In the genomic region with DNA sequence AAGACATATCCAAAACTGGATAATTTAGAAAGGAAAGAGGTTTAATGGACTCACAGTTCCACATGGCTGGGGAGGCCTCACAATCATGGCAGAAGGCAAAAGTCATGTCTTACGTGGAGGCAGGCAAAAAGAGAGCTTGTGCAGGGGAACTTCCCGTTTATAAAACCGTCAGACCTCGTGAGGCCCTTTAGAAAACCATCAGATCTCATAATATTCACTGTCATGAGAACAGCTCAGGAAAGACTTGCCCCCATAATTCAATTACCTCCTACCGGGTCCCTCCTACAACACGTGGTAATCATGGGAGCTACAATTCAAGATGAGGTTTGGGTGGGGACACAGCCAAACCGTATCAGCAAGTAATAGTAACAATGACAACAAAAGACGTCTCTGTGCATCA, we compare ENCODE assay signal across 27 cellular contexts.
"Had no signal": no experiment of that assay in that cellular context is flagged by ENCODE, and none has a peak within 500 bp of the region (broad histone marks: within the 10 kb centered on the region; RNA-seq: fewer than 3 reads in every experiment).

No MANE protein-coding gene starts in this region.

- H3K4me3 ChIP-seq: body of pancreas, colonic mucosa, left ventricle myocardium inferior, lung, pancreas, psoas muscle, right atrium auricular region, stomach, suprapubic skin, tibial artery had no signal

- H3K27me3 ChIP-seq: body of pancreas, colonic mucosa, pancreas, right atrium auricular region, stomach, suprapubic skin, tibial artery had no signal

- H3K4me1 ChIP-seq: colonic mucosa had no signal

- DNase-seq: activated CD4-positive, alpha-beta T cell treated with anti-CD3 and anti-CD28 coated beads for 36 hours; activated CD4-positive, CD25-positive, alpha-beta regulatory T cell; activated CD8-positive, alpha-beta memory T cell treated with anti-CD3 and anti-CD28 coated beads, Interleukin-2, amount 10 ng/mL, durations not matched to agents 7 days and 5 days; activated CD8-positive, alpha-beta T cell treated with anti-CD3 and anti-CD28 coated beads, Interleukin-2, amount 10 ng/mL, durations not matched to agents 7 days and 5 days; activated naive CD4-positive, alpha-beta T cell; activated T-cell treated with anti-CD3 and anti-CD28 coated beads for 4 hours; activated T-cell treated with anti-CD3 and anti-CD28 coated beads, Interleukin-2, amount 50 U/mL, for 72 hours; anterior cingulate cortex; body of pancreas; cerebellar nuclear complex; colonic mucosa; effector CD8-positive, alpha-beta T cell; islet precursor cell; left ventricle myocardium inferior; naive B cell; pancreas; psoas muscle; stimulated activated CD4-positive, alpha-beta T cell treated with anti-CD3 and anti-CD28 coated beads, Interleukin-15, amount 100 ng/mL, for 24 hours; stimulated activated CD4-positive, alpha-beta T cell treated with anti-CD3 and anti-CD28 coated beads, Interleukin-2, amount 100 ng/mL, for 24 hours; stimulated activated naive B cell treated with anti-CD40 and anti-IgM and Interleukin-4, amounts not matched to agents 10 μg/mL and 1 μg/mL and 100 μg/mL, for 72 hours; stomach; tibial artery had no signal

- H3K27ac Mint-ChIP-seq: activated CD4-positive, alpha-beta T cell treated with anti-CD3 and anti-CD28 coated beads for 36 hours; activated CD8-positive, alpha-beta memory T cell treated with anti-CD3 and anti-CD28 coated beads, Interleukin-2, amount 10 ng/mL, durations not matched to agents 7 days and 5 days; activated CD8-positive, alpha-beta T cell treated with anti-CD3 and anti-CD28 coated beads, Interleukin-2, amount 10 ng/mL, durations not matched to agents 7 days and 5 days; activated naive CD4-positive, alpha-beta T cell treated with anti-CD3 and anti-CD28 coated beads, Interleukin-2, amount 50 U/mL, for 72 hours; activated T-cell treated with anti-CD3 and anti-CD28 coated beads, Interleukin-2, amount 50 U/mL, for 72 hours; stimulated activated naive B cell treated with anti-CD40 and anti-IgM and Interleukin-4, amounts not matched to agents 10 μg/mL and 1 μg/mL and 100 μg/mL, for 72 hours had no signal

- H3K4me3 Mint-ChIP-seq: activated CD4-positive, alpha-beta T cell treated with anti-CD3 and anti-CD28 coated beads for 36 hours; activated CD8-positive, alpha-beta memory T cell treated with anti-CD3 and anti-CD28 coated beads, Interleukin-2, amount 10 ng/mL, durations not matched to agents 7 days and 5 days; activated CD8-positive, alpha-beta T cell treated with anti-CD3 and anti-CD28 coated beads, Interleukin-2, amount 10 ng/mL, durations not matched to agents 7 days and 5 days; activated T-cell treated with anti-CD3 and anti-CD28 coated beads, Interleukin-2, amount 50 U/mL, for 72 hours; naive B cell; stimulated activated naive B cell treated with anti-CD40 and anti-IgM and Interleukin-4, amounts not matched to agents 10 μg/mL and 1 μg/mL and 100 μg/mL, for 72 hours had no signal

- H3K9me3 Mint-ChIP-seq: activated naive CD4-positive, alpha-beta T cell treated with anti-CD3 and anti-CD28 coated beads, Interleukin-2, amount 50 U/mL, for 72 hours; activated T-cell treated with anti-CD3 and anti-CD28 coated beads, Interleukin-2, amount 50 U/mL, for 72 hours; naive B cell; stimulated activated naive B cell treated with anti-CD40 and anti-IgM and Interleukin-4, amounts not matched to agents 10 μg/mL and 1 μg/mL and 100 μg/mL, for 72 hours had no signal

- H3K4me1 Mint-ChIP-seq: activated CD4-positive, alpha-beta T cell treated with anti-CD3 and anti-CD28 coated beads for 36 hours; activated CD8-positive, alpha-beta memory T cell treated with anti-CD3 and anti-CD28 coated beads, Interleukin-2, amount 10 ng/mL, durations not matched to agents 7 days and 5 days had no signal

- H3K36me3 Mint-ChIP-seq: activated CD8-positive, alpha-beta memory T cell treated with anti-CD3 and anti-CD28 coated beads, Interleukin-2, amount 10 ng/mL, durations not matched to agents 7 days and 5 days; activated naive CD4-positive, alpha-beta T cell treated with anti-CD3 and anti-CD28 coated beads, Interleukin-2, amount 50 U/mL, for 72 hours; naive B cell; stimulated activated naive B cell treated with anti-CD40 and anti-IgM and Interleukin-4, amounts not matched to agents 10 μg/mL and 1 μg/mL and 100 μg/mL, for 72 hours had no signal

- H3K9me3 ChIP-seq: body of pancreas, colonic mucosa, left ventricle myocardium inferior, pancreas, psoas muscle, right atrium auricular region, stomach, suprapubic skin, tibial artery had no signal

- H3K27ac ChIP-seq: colonic mucosa, epithelial cell of prostate, left ventricle myocardium inferior, pancreas, psoas muscle, stomach, suprapubic skin had no signal

- H3K27me3 Mint-ChIP-seq: activated CD4-positive, alpha-beta T cell treated with anti-CD3 and anti-CD28 coated beads for 36 hours had no signal

- ATAC-seq: activated CD4-positive, alpha-beta T cell treated with anti-CD3 and anti-CD28 coated beads for 36 hours; activated CD8-positive, alpha-beta memory T cell treated with anti-CD3 and anti-CD28 coated beads, Interleukin-2, amount 10 ng/mL, durations not matched to agents 7 days and 5 days; activated CD8-positive, alpha-beta T cell treated with anti-CD3 and anti-CD28 coated beads, Interleukin-2, amount 10 ng/mL, durations not matched to agents 7 days and 5 days; activated naive CD4-positive, alpha-beta T cell treated with anti-CD3 and anti-CD28 coated beads, Interleukin-2, amount 50 U/mL, for 72 hours; activated T-cell treated with anti-CD3 and anti-CD28 coated beads, Interleukin-2, amount 50 U/mL, for 72 hours; body of pancreas; pancreas; psoas muscle; stimulated activated naive B cell treated with anti-CD40 and anti-IgM and Interleukin-4, amounts not matched to agents 10 μg/mL and 1 μg/mL and 100 μg/mL, for 72 hours had no signal

- H3K36me3 ChIP-seq: colonic mucosa, left ventricle myocardium inferior, pancreas, right atrium auricular region, stomach, suprapubic skin, tibial artery had no signal
